ENCODE assay signal across 8 cellular contexts in the genomic region with DNA sequence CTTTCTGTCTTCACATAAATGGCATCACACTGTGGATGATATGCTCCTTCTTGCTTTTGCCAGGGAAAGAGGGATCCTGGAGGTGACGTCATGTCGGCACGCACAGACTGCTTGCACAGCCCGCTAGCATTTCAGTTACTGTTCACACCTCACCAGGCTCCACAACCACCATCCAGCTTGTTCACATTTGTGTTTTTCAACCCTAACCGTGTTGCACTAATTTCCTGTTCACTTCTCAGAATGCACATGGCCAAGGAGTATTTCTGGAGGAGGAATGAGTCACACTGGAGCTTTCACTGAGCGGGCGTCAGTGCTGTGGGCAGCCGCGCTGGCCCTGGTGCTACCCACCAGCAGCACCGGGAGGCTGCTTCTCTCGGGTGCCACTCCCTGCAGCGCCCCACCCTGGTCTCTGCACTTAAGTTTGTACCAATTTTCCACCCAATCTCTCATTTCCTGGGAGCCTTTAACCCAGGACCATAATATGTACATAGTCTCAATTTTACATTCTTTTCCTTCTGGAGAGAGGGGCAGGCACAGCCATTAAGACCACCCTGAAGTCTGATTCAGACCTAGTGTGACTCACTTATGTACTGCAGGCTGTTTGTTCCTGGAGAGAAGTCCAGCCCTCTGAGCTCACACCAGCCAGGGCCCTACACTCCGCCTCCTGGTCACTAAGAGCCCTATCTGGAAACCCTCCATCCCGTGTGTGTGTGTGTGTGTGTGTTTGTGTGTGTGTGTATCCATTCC.
DNase-seq lines count a peak whose midpoint lies in the region; ATAC-seq and TF ChIP-seq lines count a peak whose summit lies in the region.

No MANE protein-coding gene starts in this region.

- no peaks in the 10 kb centered on the region for H3K27me3 ChIP-seq in hepatocyte

- H3K9me3 ChIP-seq in hepatocyte (ENCODE audit: low read depth) = no peaks in the 10 kb centered on the region

- WGBS in hepatocyte (ENCODE audit: low lambda C conversion rate, missing lambda C conversion rate) = 71% methylated on average over 14 of the region's 14 CpGs

- H3K36me3 ChIP-seq in hepatocyte (replicated peaks; ENCODE audit: insufficient read depth, low read depth) = no peaks in the 10 kb centered on the region

- H3K9me2 ChIP-seq in hepatocyte (replicated peaks; ENCODE audit: insufficient read depth) = no peaks in the 10 kb centered on the region

- peaks cover 30% of the 10 kb centered on the region for H3K4me1 ChIP-seq in hepatocyte (ENCODE audit: insufficient read depth)

- in situ Hi-C loops in SK-MEL-5 (cut with HindIII; ENCODE audit: low pct_unique_long_range_greater_than_20kb, low sequenced_read_pairs) = no loop called here

- no peak overlapping the region for H3K4me2 ChIP-seq in hepatocyte

- H2AFZ ChIP-seq in hepatocyte = no peak overlapping the region

- H3K36me3 Mint-ChIP-seq in activated naive CD8-positive, alpha-beta T cell = peaks cover 27% of the 10 kb centered on the region

- peaks cover 99% of the 10 kb centered on the region for H3K4me1 Mint-ChIP-seq in activated naive CD8-positive, alpha-beta T cell (ENCODE audit: low read depth)

- peak; percentile 24 for ATAC-seq in HG02884 (IDR thresholded peaks at IDR 0.05; ENCODE audit: unreplicated experiment)

- no peaks in the 10 kb centered on the region for H4K20me1 ChIP-seq in hepatocyte (ENCODE audit: insufficient read depth, poor library complexity, severe bottlenecking)

- peak overlapping the region; percentile 95 for H3K27ac Mint-ChIP-seq in activated naive CD8-positive, alpha-beta T cell

- TF ChIP-seq CTCF in hepatocyte (IDR thresholded peaks at IDR 0.05; ENCODE audit: poor library complexity) = no peak

- H3K9me3 Mint-ChIP-seq in activated naive CD8-positive, alpha-beta T cell (ENCODE audit: low read depth) = no peaks in the 10 kb centered on the region

- H3K27me3 Mint-ChIP-seq in activated naive CD8-positive, alpha-beta T cell = no peaks in the 10 kb centered on the region

- no peak overlapping the region for H3K4me3 ChIP-seq in hepatocyte

- peak; percentile 32 for DNase-seq in GDM1 (lab: John Stamatoyannopoulos, UW)
- peak; percentile 11 for DNase-seq in SK-MEL-5 (ENCODE audit: low read depth, low spot score)
- peak; percentile 74 for DNase-seq in hepatocyte (ENCODE audit: low spot score)
- peak; percentile 53 to 67 (median 63) for DNase-seq in stimulated activated CD4-positive, alpha-beta T cell treated with anti-CD3 and anti-CD28 coated beads, Interleukin-12 subunit alpha, Interleukin-12 subunit beta, amount 100 ng/mL, for 48 hours (ENCODE audit: low read depth in 2 of 3, low spot score in 1 of 3)
- DNase-seq in OCI-M2 (lab: John Stamatoyannopoulos, UW; ENCODE audit: unreplicated experiment) = no peak
- DNase-seq in NCI-H345 treated with DMSO at 0.1 percent for 48 hours (lab: John Stamatoyannopoulos, UW; ENCODE audit: unreplicated experiment) = no peak

- H3K27ac ChIP-seq in hepatocyte = peak overlapping the region; percentile 69

- peaks cover 9% of the 10 kb centered on the region for H3K79me2 ChIP-seq in hepatocyte

- peak overlapping the region; percentile 73 for H3K4me3 Mint-ChIP-seq in activated naive CD8-positive, alpha-beta T cell

Comparison
In these comparisons a context has a peak if more than half of its experiments do, and no peak if none do; other contexts are left out.
1. DNase-seq: peak in GDM1 (single experiment), SK-MEL-5 (single experiment), hepatocyte (single experiment) and stimulated activated CD4-positive, alpha-beta T cell treated with anti-CD3 and anti-CD28 coated beads, Interleukin-12 subunit alpha, Interleukin-12 subunit beta, amount 100 ng/mL, for 48 hours (3 of 3); none in OCI-M2 (single experiment) and NCI-H345 treated with DMSO at 0.1 percent for 48 hours (single experiment).